31 cellular contexts compared by ENCODE assay signal in genomic region chr2:15543541-15543940, GRCh38.
"Had no signal": no experiment of that assay in that cellular context is flagged by ENCODE, and none has a peak within 500 bp of the region (broad histone marks: within the 10 kb centered on the region; RNA-seq: fewer than 3 reads in every experiment).

No MANE protein-coding gene starts in this region.

- H3K27me3 ChIP-seq: ascending aorta, breast epithelium, dorsolateral prefrontal cortex, gastroesophageal sphincter had no signal

- H3K9me3 Mint-ChIP-seq: activated B cell treated with CpG ODN at 0.5 μM for 24 hours; activated CD4-positive, alpha-beta memory T cell treated with anti-CD3 and anti-CD28 coated beads, Interleukin-2, amount 10 ng/mL, durations not matched to agents 7 days and 5 days; activated CD4-positive, alpha-beta T cell treated with anti-CD3 and anti-CD28 coated beads, Interleukin-2, amount 10 ng/mL, durations not matched to agents 7 days and 5 days; activated naive CD4-positive, alpha-beta T cell treated with anti-CD3 and anti-CD28 coated beads, Interleukin-2, amount 10 ng/mL, durations not matched to agents 7 days and 5 days; activated naive CD4-positive, alpha-beta T cell treated with anti-CD3 and anti-CD28 coated beads, Interleukin-2, amount 50 U/mL, for 72 hours; activated naive CD8-positive, alpha-beta T cell treated with anti-CD3 and anti-CD28 coated beads, Interleukin-2, amount 10 ng/mL, durations not matched to agents 7 days and 5 days; activated T-cell treated with anti-CD3 and anti-CD28 coated beads, Interleukin-2, amount 50 U/mL, for 24 hours; activated T-cell treated with anti-CD3 and anti-CD28 coated beads, Interleukin-2, amount 50 U/mL, for 72 hours; central memory CD8-positive, alpha-beta T cell; dendritic cell treated with granulocyte-macrophage colony-stimulating factor and Interleukin-4, amounts not matched to agents 40 ng/mL and 50 ng/mL, for 4 days; T-helper 2 cell treated with Interferon-gamma antibody and Interleukin-4, amounts not matched to agents 5 μg/mL and 100 μg/mL, for 36 hours had no signal

- H3K9me3 ChIP-seq: ascending aorta, breast epithelium, gastroesophageal sphincter had no signal

- H3K27ac ChIP-seq: ascending aorta, breast epithelium, coronary artery, dorsolateral prefrontal cortex, gastroesophageal sphincter, WERI-Rb-1 had no signal

- H3K4me3 Mint-ChIP-seq: activated B cell treated with CpG ODN at 0.5 μM for 24 hours; activated CD4-positive, alpha-beta memory T cell treated with anti-CD3 and anti-CD28 coated beads, Interleukin-2, amount 10 ng/mL, durations not matched to agents 7 days and 5 days; activated CD4-positive, alpha-beta T cell treated with anti-CD3 and anti-CD28 coated beads, Interleukin-2, amount 10 ng/mL, durations not matched to agents 7 days and 5 days; activated naive CD4-positive, alpha-beta T cell treated with anti-CD3 and anti-CD28 coated beads, Interleukin-2, amount 10 ng/mL, durations not matched to agents 7 days and 5 days; activated naive CD8-positive, alpha-beta T cell treated with anti-CD3 and anti-CD28 coated beads, Interleukin-2, amount 10 ng/mL, durations not matched to agents 7 days and 5 days; activated T-cell treated with anti-CD3 and anti-CD28 coated beads, Interleukin-2, amount 50 U/mL, for 24 hours; activated T-cell treated with anti-CD3 and anti-CD28 coated beads, Interleukin-2, amount 50 U/mL, for 72 hours; brain; central memory CD8-positive, alpha-beta T cell; dendritic cell treated with granulocyte-macrophage colony-stimulating factor and Interleukin-4, amounts not matched to agents 40 ng/mL and 50 ng/mL, for 4 days; endodermal cell; T-helper 17 cell; T-helper 2 cell treated with Interferon-gamma antibody and Interleukin-4, amounts not matched to agents 5 μg/mL and 100 μg/mL, for 36 hours had no signal

- DNase-seq: activated B cell treated with CpG ODN at 0.5 μM for 24 hours; activated CD4-positive, alpha-beta memory T cell treated with anti-CD3 and anti-CD28 coated beads, Interleukin-2, amount 10 ng/mL, durations not matched to agents 7 days and 5 days; activated CD4-positive, alpha-beta T cell treated with anti-CD3 and anti-CD28 coated beads, Interleukin-2, amount 10 ng/mL, durations not matched to agents 7 days and 5 days; activated CD4-positive, alpha-beta T cell treated with anti-CD3 and anti-CD28 coated beads, Interleukin-2, amount 50 U/mL, for 4 hours; activated CD8-positive, alpha-beta memory T cell treated with anti-CD3 and anti-CD28 coated beads, Interleukin-2, amount 50 U/mL, for 48 hours; activated gamma-delta T cell; activated naive CD4-positive, alpha-beta T cell; activated naive CD4-positive, alpha-beta T cell treated with anti-CD3 and anti-CD28 coated beads, Interleukin-2, amount 10 ng/mL, durations not matched to agents 7 days and 5 days; activated naive CD8-positive, alpha-beta T cell treated with anti-CD3 and anti-CD28 coated beads, Interleukin-2, amount 10 ng/mL, durations not matched to agents 7 days and 5 days; activated T-cell treated with anti-CD3 and anti-CD28 coated beads for 4 hours; activated T-cell treated with anti-CD3 and anti-CD28 coated beads, Interleukin-2, amount 50 U/mL, for 24 hours; activated T-cell treated with anti-CD3 and anti-CD28 coated beads, Interleukin-2, amount 50 U/mL, for 72 hours; dorsolateral prefrontal cortex; effector memory CD4-positive, alpha-beta T cell; endodermal cell; foreskin melanocyte; T-helper 1 cell; T-helper 17 cell; T1000; WERI-Rb-1 had no signal

- H3K4me1 Mint-ChIP-seq: activated CD4-positive, alpha-beta memory T cell treated with anti-CD3 and anti-CD28 coated beads, Interleukin-2, amount 10 ng/mL, durations not matched to agents 7 days and 5 days; activated naive CD4-positive, alpha-beta T cell treated with anti-CD3 and anti-CD28 coated beads, Interleukin-2, amount 10 ng/mL, durations not matched to agents 7 days and 5 days had no signal

- H3K36me3 ChIP-seq: breast epithelium, WERI-Rb-1 had no signal

- H3K27me3 Mint-ChIP-seq: activated B cell treated with CpG ODN at 0.5 μM for 24 hours; activated CD4-positive, alpha-beta memory T cell treated with anti-CD3 and anti-CD28 coated beads, Interleukin-2, amount 10 ng/mL, durations not matched to agents 7 days and 5 days; activated CD4-positive, alpha-beta T cell treated with anti-CD3 and anti-CD28 coated beads, Interleukin-2, amount 10 ng/mL, durations not matched to agents 7 days and 5 days; activated naive CD4-positive, alpha-beta T cell treated with anti-CD3 and anti-CD28 coated beads, Interleukin-2, amount 10 ng/mL, durations not matched to agents 7 days and 5 days; activated naive CD8-positive, alpha-beta T cell treated with anti-CD3 and anti-CD28 coated beads, Interleukin-2, amount 10 ng/mL, durations not matched to agents 7 days and 5 days; activated T-cell treated with anti-CD3 and anti-CD28 coated beads, Interleukin-2, amount 50 U/mL, for 24 hours; central memory CD8-positive, alpha-beta T cell; dendritic cell treated with granulocyte-macrophage colony-stimulating factor and Interleukin-4, amounts not matched to agents 40 ng/mL and 50 ng/mL, for 4 days; T-helper 17 cell had no signal

- H3K27ac Mint-ChIP-seq: activated B cell treated with CpG ODN at 0.5 μM for 24 hours; activated CD4-positive, alpha-beta memory T cell treated with anti-CD3 and anti-CD28 coated beads, Interleukin-2, amount 10 ng/mL, durations not matched to agents 7 days and 5 days; activated CD4-positive, alpha-beta T cell treated with anti-CD3 and anti-CD28 coated beads, Interleukin-2, amount 10 ng/mL, durations not matched to agents 7 days and 5 days; activated naive CD4-positive, alpha-beta T cell treated with anti-CD3 and anti-CD28 coated beads, Interleukin-2, amount 10 ng/mL, durations not matched to agents 7 days and 5 days; activated naive CD4-positive, alpha-beta T cell treated with anti-CD3 and anti-CD28 coated beads, Interleukin-2, amount 50 U/mL, for 72 hours; activated naive CD8-positive, alpha-beta T cell treated with anti-CD3 and anti-CD28 coated beads, Interleukin-2, amount 10 ng/mL, durations not matched to agents 7 days and 5 days; activated T-cell treated with anti-CD3 and anti-CD28 coated beads, Interleukin-2, amount 50 U/mL, for 24 hours; activated T-cell treated with anti-CD3 and anti-CD28 coated beads, Interleukin-2, amount 50 U/mL, for 72 hours; dendritic cell treated with granulocyte-macrophage colony-stimulating factor and Interleukin-4, amounts not matched to agents 40 ng/mL and 50 ng/mL, for 4 days; endodermal cell; T-helper 17 cell; T-helper 2 cell treated with Interferon-gamma antibody and Interleukin-4, amounts not matched to agents 5 μg/mL and 100 μg/mL, for 36 hours had no signal

- H3K4me1 ChIP-seq: ascending aorta, breast epithelium had no signal

- ATAC-seq: activated CD4-positive, CD25-positive, alpha-beta regulatory T cell treated with anti-CD3 and anti-CD28 coated beads, Interleukin-2, amount 50 U/mL, for 24 hours; activated naive CD4-positive, alpha-beta T cell treated with anti-CD3 and anti-CD28 coated beads, Interleukin-2, amount 50 U/mL, for 72 hours; activated T-cell treated with anti-CD3 and anti-CD28 coated beads, Interleukin-2, amount 50 U/mL, for 72 hours; esophagus mucosa; gastroesophageal sphincter; T-helper 17 cell had no signal

- H3K4me3 ChIP-seq: ascending aorta, breast epithelium, coronary artery, dorsolateral prefrontal cortex, gastroesophageal sphincter had no signal
